ENCODE assay signal across 24 cellular contexts in the genomic region with DNA sequence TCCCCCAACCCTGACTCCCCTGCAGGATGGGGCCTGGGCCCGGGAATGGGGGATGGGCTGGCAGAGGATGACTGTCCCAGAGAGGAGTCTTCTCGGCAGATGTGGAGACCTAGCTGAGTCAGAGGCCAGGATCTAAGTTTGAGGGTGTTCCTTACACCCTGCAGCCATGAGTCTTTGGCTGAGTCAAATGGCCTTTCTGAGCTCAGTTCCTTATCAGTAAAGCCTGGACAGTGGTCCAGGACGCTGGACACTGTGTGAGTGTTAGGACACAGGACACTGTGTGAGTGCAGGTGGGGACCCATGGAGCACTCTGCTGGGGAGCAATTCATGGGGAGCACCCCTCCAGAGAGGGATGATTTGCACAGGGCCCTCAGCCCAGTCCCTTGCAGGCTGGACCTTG. TPM values are rescaled to one million over a fixed set of nuclear protein-coding genes. Genes with fewer than 3 reads are reported as not detected.
DNase-seq lines count a peak whose midpoint lies in the region; ATAC-seq and TF ChIP-seq lines count a peak whose summit lies in the region.
"Had no signal": no experiment of that assay in that cellular context is flagged by ENCODE, and none has a peak within 500 bp of the region (broad histone marks: within the 10 kb centered on the region; RNA-seq: fewer than 3 reads in every experiment).

No MANE protein-coding gene starts in this region.

- peaks cover 50% of the 10 kb centered on the region for H3K4me1 Mint-ChIP-seq in activated CD4-positive, alpha-beta T cell treated with anti-CD3 and anti-CD28 coated beads, Interleukin-2, amount 10 ng/mL, durations not matched to agents 24 days and 14 days
- H3K4me1 Mint-ChIP-seq: nephron progenitor cell had no signal

- no peak overlapping the region for H3K4me3 Mint-ChIP-seq in activated CD4-positive, alpha-beta T cell treated with anti-CD3 and anti-CD28 coated beads, Interleukin-2, amount 10 ng/mL, durations not matched to agents 24 days and 14 days
- H3K4me3 Mint-ChIP-seq: nephron progenitor cell had no signal

- H3K27ac Mint-ChIP-seq in activated CD4-positive, alpha-beta T cell treated with anti-CD3 and anti-CD28 coated beads, Interleukin-2, amount 10 ng/mL, durations not matched to agents 24 days and 14 days: no peak overlapping the region
- H3K27ac Mint-ChIP-seq: nephron progenitor cell had no signal

- intact Hi-C loops in activated CD4-positive, alpha-beta T cell treated with anti-CD3 and anti-CD28 coated beads, Interleukin-2, amount 10 ng/mL, durations not matched to agents 24 days and 14 days (cut with micrococcal nuclease): no loop called here
- intact Hi-C loops in esophagus muscularis mucosa (cut with DNase I) (no loop called here), adrenal gland (cut with DNase I) (no loop called here)

- no peaks in the 10 kb centered on the region for H3K27me3 Mint-ChIP-seq in activated CD4-positive, alpha-beta T cell treated with anti-CD3 and anti-CD28 coated beads, Interleukin-2, amount 10 ng/mL, durations not matched to agents 24 days and 14 days
- H3K27me3 Mint-ChIP-seq: CD4-positive, alpha-beta memory T cell had no signal

- H3K4me3 ChIP-seq in NB4 (ENCODE audit: low read depth, low read length) (no peak overlapping the region), esophagus muscularis mucosa (no peak overlapping the region), adrenal gland (no peak overlapping the region)
- H3K4me3 ChIP-seq: heart left ventricle, right atrium auricular region, spleen, transverse colon had no signal

- H3K9me3 ChIP-seq in esophagus muscularis mucosa (no peaks in the 10 kb centered on the region), adrenal gland (replicated peaks in 1 of 3) (no peaks in the 10 kb centered on the region)
- H3K9me3 ChIP-seq: heart left ventricle, right atrium auricular region, spleen, transverse colon had no signal

- H3K27me3 ChIP-seq in esophagus muscularis mucosa: no peaks in the 10 kb centered on the region
- H3K27me3 ChIP-seq in adrenal gland: no peaks in the 10 kb centered on the region
- H3K27me3 ChIP-seq: heart left ventricle, right atrium auricular region, spleen, transverse colon had no signal

- peak; percentile 56 for DNase-seq in activated CD4-positive, alpha-beta T cell treated with anti-CD3 and anti-CD28 coated beads, Interleukin-2, amount 10 ng/mL, durations not matched to agents 24 days and 14 days
- DNase-seq in activated CD4-positive, alpha-beta T cell treated with anti-CD3 and anti-CD28 coated beads, Interleukin-2, amount 50 U/mL, for 1 hour: no peak
- DNase-seq in EL (peak; percentile 37), NB4 (ENCODE audit: low read depth) (peak; percentile 39), esophagus muscularis mucosa (ENCODE audit: extremely low spot score) (peak; percentile 87), NCI-H82 treated with DMSO at 0.1 percent for 48 hours (lab: John Stamatoyannopoulos, UW; ENCODE audit: unreplicated experiment) (no peak), adrenal gland (no peak)
- DNase-seq: activated effector memory CD4-positive, alpha-beta T cell treated with anti-CD3 and anti-CD28 coated beads, Interleukin-2, amount 50 U/mL, for 16 hours; activated T-cell treated with anti-CD3 and anti-CD28 coated beads for 4 hours; CD4-positive, alpha-beta memory T cell; heart left ventricle; left colon; MV-4-11; NCI-H1694; nephron progenitor cell; Right ventricle myocardium superior; spleen; transverse colon had no signal

- no peak for TF ChIP-seq CTCF in NB4 (IDR thresholded peaks at IDR 0.05; ENCODE audit: low read depth, low read length)
- TF ChIP-seq CTCF in esophagus muscularis mucosa (IDR thresholded peaks at IDR 0.05): no peak
- TF ChIP-seq CTCF in adrenal gland (IDR thresholded peaks at IDR 0.05): no peak

- H3K27ac ChIP-seq in esophagus muscularis mucosa (replicated peaks in 1 of 4) (no peak overlapping the region), adrenal gland (no peak overlapping the region)
- H3K27ac ChIP-seq: heart left ventricle, KMS-11, right atrium auricular region, spleen, transverse colon had no signal

- no peak for ATAC-seq in GM21737 (IDR thresholded peaks at IDR 0.05; ENCODE audit: unreplicated experiment)
- ATAC-seq: HCT116, heart left ventricle, left colon had no signal

- no peak for TF ChIP-seq EP300 in esophagus muscularis mucosa (IDR thresholded peaks at IDR 0.05)

- WGBS in esophagus muscularis mucosa: 87% methylated on average over 3 of the region's 3 CpGs
- 57 to 78% (median 72%) methylated on average over 2 to 3 of the region's 3 CpGs for WGBS in adrenal gland, 4 donors

- H3K36me3 Mint-ChIP-seq in activated CD4-positive, alpha-beta T cell treated with anti-CD3 and anti-CD28 coated beads, Interleukin-2, amount 10 ng/mL, durations not matched to agents 24 days and 14 days (ENCODE audit: low read depth): peaks cover 3% of the 10 kb centered on the region
- H3K36me3 Mint-ChIP-seq: CD4-positive, alpha-beta memory T cell had no signal

- no peaks in the 10 kb centered on the region for H3K4me1 ChIP-seq in esophagus muscularis mucosa
- no peaks in the 10 kb centered on the region for H3K4me1 ChIP-seq in adrenal gland (replicated peaks in 1 of 2)
- H3K4me1 ChIP-seq: heart left ventricle, right atrium auricular region, spleen, transverse colon had no signal

- no peak for TF ChIP-seq POLR2A in NB4 (IDR thresholded peaks at IDR 0.05; ENCODE audit: extremely low read depth, insufficient read length)
- no peak for TF ChIP-seq POLR2A in esophagus muscularis mucosa (IDR thresholded peaks at IDR 0.05; ENCODE audit: low read depth)
- TF ChIP-seq POLR2A in adrenal gland (IDR thresholded peaks at IDR 0.05): no peak

- H3K36me3 ChIP-seq in esophagus muscularis mucosa (no peaks in the 10 kb centered on the region), adrenal gland (replicated peaks in 1 of 2) (no peaks in the 10 kb centered on the region)
- H3K36me3 ChIP-seq: heart left ventricle, right atrium auricular region, spleen, transverse colon had no signal

- no peaks in the 10 kb centered on the region for H3K9me3 Mint-ChIP-seq in activated CD4-positive, alpha-beta T cell treated with anti-CD3 and anti-CD28 coated beads, Interleukin-2, amount 10 ng/mL, durations not matched to agents 24 days and 14 days
- H3K9me3 Mint-ChIP-seq: CD4-positive, alpha-beta memory T cell had no signal

RNA-seq across cellular contexts. Expression of a gene that starts 5.0 kb away (rescaled TPM):
- total RNA-seq in activated CD4-positive, alpha-beta T cell treated with anti-CD3 and anti-CD28 coated beads, Interleukin-2, amount 10 ng/mL, durations not matched to agents 24 days and 14 days: 8.5 and 8.7 TPM in 2 replicates
- total RNA-seq in esophagus muscularis mucosa: under 1 TPM in 1 of 4 donors, not detected in 3; 0.42 TPM
- total RNA-seq in adrenal gland: under 1 TPM in 1 of 8 donors, not detected in 7; 0.43 TPM
- under 1 TPM in 2 of 3 donors, not detected in 1; 0.07 to 0.32 TPM for polyA plus RNA-seq in adrenal gland
- total RNA-seq: A172, endothelial cell of umbilical vein, right atrium auricular region, Right ventricle myocardium superior had no signal
- polyA plus RNA-seq: endothelial cell of umbilical vein, heart left ventricle had no signal

Comparison
In these comparisons a context has a peak if more than half of its experiments do, and no peak if none do; other contexts are left out.
1. DNase-seq: peak in activated CD4-positive, alpha-beta T cell treated with anti-CD3 and anti-CD28 coated beads, Interleukin-2, amount 10 ng/mL, durations not matched to agents 24 days and 14 days (single experiment), EL (single experiment), NB4 (single experiment) and esophagus muscularis mucosa (single experiment); none in activated CD4-positive, alpha-beta T cell treated with anti-CD3 and anti-CD28 coated beads, Interleukin-2, amount 50 U/mL, for 1 hour (single experiment), NCI-H82 treated with DMSO at 0.1 percent for 48 hours (single experiment) and adrenal gland (0 of 7).